In genomic region chr2:105569616-105570015, GRCh38 we compare ENCODE assay signal across 22 cellular contexts.
"Had no signal": no experiment of that assay in that cellular context is flagged by ENCODE, and none has a peak within 500 bp of the region (broad histone marks: within the 10 kb centered on the region; RNA-seq: fewer than 3 reads in every experiment).

No MANE protein-coding gene starts in this region.

- H3K4me1 Mint-ChIP-seq: immature natural killer cell had no signal

- H3K36me3 Mint-ChIP-seq: immature natural killer cell had no signal

- ATAC-seq: foreskin keratinocyte, gastroesophageal sphincter, heart left ventricle, left cardiac atrium, left lung, left ventricle myocardium superior, lower lobe of right lung had no signal

- DNase-seq: dermis blood vessel endothelial cell; effector CD4-positive, alpha-beta T cell; effector memory CD4-positive, alpha-beta T cell; foreskin keratinocyte; heart left ventricle; hypothalamus; immature natural killer cell; left cardiac atrium; left lung; left ventricle myocardium superior; lower lobe of right lung; mesendoderm; midbrain had no signal

- FAIRE-seq: colon, endothelial cell of umbilical vein, frontal cortex, keratinocyte had no signal

- H3K36me3 ChIP-seq: esophagus muscularis mucosa, gastroesophageal sphincter, heart left ventricle, left lung, lower lobe of right lung had no signal

- H3K27me3 ChIP-seq: gastroesophageal sphincter, hepatocyte had no signal

- H3K4me1 ChIP-seq: foreskin keratinocyte, left lung, lower lobe of right lung had no signal

- H3K4me3 Mint-ChIP-seq: immature natural killer cell had no signal

- H3K9me3 Mint-ChIP-seq: immature natural killer cell had no signal

- H3K9me3 ChIP-seq: esophagus muscularis mucosa, gastroesophageal sphincter, heart left ventricle, left lung, lower lobe of right lung had no signal

- H3K27ac ChIP-seq: coronary artery, dorsolateral prefrontal cortex, esophagus muscularis mucosa, foreskin keratinocyte, gastroesophageal sphincter, heart left ventricle, hepatocyte, left lung, lower lobe of right lung had no signal

- H3K27ac Mint-ChIP-seq: immature natural killer cell had no signal

- H3K4me3 ChIP-seq: coronary artery, dorsolateral prefrontal cortex, esophagus muscularis mucosa, gastroesophageal sphincter, heart left ventricle, hepatocyte, left lung, lower lobe of right lung had no signal
